ENCODE assay signal across 28 cellular contexts in genomic region chr11:26960265-26960664, GRCh38. TPM values are rescaled to one million over a fixed set of nuclear protein-coding genes. Genes with fewer than 3 reads are reported as not detected.
A peak's percentile ranks its signal among the peaks of the same experiment; 100 is the strongest.
DNase-seq lines count a peak whose midpoint lies in the region; ATAC-seq and TF ChIP-seq lines count a peak whose summit lies in the region.
"Had no signal": no experiment of that assay in that cellular context is flagged by ENCODE, and none has a peak within 500 bp of the region (broad histone marks: within the 10 kb centered on the region; RNA-seq: fewer than 3 reads in every experiment).

No MANE protein-coding gene starts in this region.

- H3K27me3 Mint-ChIP-seq in T-helper 17 cell = no peaks in the 10 kb centered on the region
- H3K27me3 Mint-ChIP-seq: activated CD4-positive, alpha-beta memory T cell treated with anti-CD3 and anti-CD28 coated beads, Interleukin-2, amount 10 ng/mL, durations not matched to agents 7 days and 5 days; activated naive CD8-positive, alpha-beta T cell treated with anti-CD3 and anti-CD28 coated beads for 36 hours; memory B cell; progenitor cell of endocrine pancreas had no signal

- no peak for TF ChIP-seq CTCF in brain microvascular endothelial cell (IDR thresholded peaks at IDR 0.05; ENCODE audit: low read depth, low read length, missing control alignments)
- no peak for TF ChIP-seq CTCF in fibroblast of pulmonary artery (IDR thresholded peaks at IDR 0.05; ENCODE audit: low read length, missing control alignments)

- in situ Hi-C loops in brain microvascular endothelial cell (cut with HindIII; ENCODE audit: low pct_ligation_motif_present, low sequenced_read_pairs) = no loop called here

- peak; percentile 47 for DNase-seq in A172 (ENCODE audit: low spot score)
- peak; percentile 86 for DNase-seq in HCEC 1CT
- peak; percentile 62 for DNase-seq in brain microvascular endothelial cell
- DNase-seq in fibroblast of pulmonary artery (ENCODE audit: low read depth) = peak; percentile 29
- DNase-seq in DMS114 treated with DMSO at 0.1 percent for 48 hours (lab: John Stamatoyannopoulos, UW; ENCODE audit: unreplicated experiment) = no peak
- DNase-seq in T-helper 17 cell = no peak
- DNase-seq: activated CD4-positive, alpha-beta memory T cell treated with anti-CD3 and anti-CD28 coated beads, Interleukin-2, amount 10 ng/mL, durations not matched to agents 7 days and 5 days; activated CD4-positive, CD25-positive, alpha-beta regulatory T cell; activated naive CD8-positive, alpha-beta T cell treated with anti-CD3 and anti-CD28 coated beads for 36 hours; BE2C; DMS53; effector memory CD4-positive, alpha-beta T cell; esophagus squamous epithelium; left colon; NCI-H1048; NCI-H1930; NCI-H774; Right ventricle myocardium superior; stimulated activated CD8-positive, alpha-beta memory T cell treated with anti-CD3 and anti-CD28 coated beads, Interleukin-4, amount 100 ng/mL, for 48 hours; upper lobe of right lung had no signal

- H3K4me3 ChIP-seq in brain microvascular endothelial cell (ENCODE audit: low read depth, low read length) (no peak overlapping the region), fibroblast of pulmonary artery (replicated peaks; ENCODE audit: low read depth, low read length) (no peak overlapping the region)
- H3K4me3 ChIP-seq: esophagus squamous epithelium, HAP-1, neural progenitor cell, upper lobe of right lung had no signal

- H3K36me3 ChIP-seq in brain microvascular endothelial cell (replicated peaks) = no peaks in the 10 kb centered on the region
- H3K36me3 ChIP-seq: BE2C, esophagus squamous epithelium, HAP-1, neural progenitor cell, upper lobe of right lung had no signal

- H3K36me3 Mint-ChIP-seq in T-helper 17 cell (ENCODE audit: low read depth) = no peaks in the 10 kb centered on the region
- H3K36me3 Mint-ChIP-seq: activated naive CD8-positive, alpha-beta T cell treated with anti-CD3 and anti-CD28 coated beads for 36 hours; memory B cell; neural progenitor cell had no signal

- no peak overlapping the region for H3K27ac Mint-ChIP-seq in T-helper 17 cell
- H3K27ac Mint-ChIP-seq: activated CD4-positive, alpha-beta memory T cell treated with anti-CD3 and anti-CD28 coated beads, Interleukin-2, amount 10 ng/mL, durations not matched to agents 7 days and 5 days; activated naive CD8-positive, alpha-beta T cell treated with anti-CD3 and anti-CD28 coated beads for 36 hours; memory B cell; neural progenitor cell; progenitor cell of endocrine pancreas had no signal

- H3K27ac ChIP-seq in brain microvascular endothelial cell = no peak overlapping the region
- H3K27ac ChIP-seq: HL-60, neural progenitor cell, upper lobe of right lung had no signal

- ATAC-seq in GM19397 (IDR thresholded peaks at IDR 0.05; ENCODE audit: unreplicated experiment) (no peak), T-helper 17 cell (no peak), GM21576 (IDR thresholded peaks at IDR 0.05; ENCODE audit: unreplicated experiment) (no peak)
- ATAC-seq: HepG2, left colon, upper lobe of right lung had no signal

- H3K9me3 ChIP-seq in T-helper 17 cell (ENCODE audit: control insufficient read depth, low read length, poor library complexity, severe bottlenecking) = no peaks in the 10 kb centered on the region
- H3K9me3 ChIP-seq: BE2C, esophagus squamous epithelium, HAP-1, upper lobe of right lung had no signal

- no peak overlapping the region for H3K4me3 Mint-ChIP-seq in T-helper 17 cell
- H3K4me3 Mint-ChIP-seq: activated CD4-positive, alpha-beta memory T cell treated with anti-CD3 and anti-CD28 coated beads, Interleukin-2, amount 10 ng/mL, durations not matched to agents 7 days and 5 days; activated naive CD8-positive, alpha-beta T cell treated with anti-CD3 and anti-CD28 coated beads for 36 hours; memory B cell; neural progenitor cell had no signal

- no peaks in the 10 kb centered on the region for H3K27me3 ChIP-seq in brain microvascular endothelial cell (replicated peaks)
- H3K27me3 ChIP-seq: BE2C, esophagus squamous epithelium, neural progenitor cell, upper lobe of right lung had no signal

- H3K4me1 Mint-ChIP-seq in T-helper 17 cell = no peaks in the 10 kb centered on the region
- H3K4me1 Mint-ChIP-seq: activated CD4-positive, alpha-beta memory T cell treated with anti-CD3 and anti-CD28 coated beads, Interleukin-2, amount 10 ng/mL, durations not matched to agents 7 days and 5 days; activated naive CD8-positive, alpha-beta T cell treated with anti-CD3 and anti-CD28 coated beads for 36 hours; memory B cell; neural progenitor cell had no signal

RNA-seq across cellular contexts. Expression of gene FIBIN, which starts 33.6 kb away (rescaled TPM):
- total RNA-seq in A172 (2014; rRNA removed; shearing (Covaris generic)) = not detected in 2 replicates
- total RNA-seq in T-helper 17 cell = not detected
- total RNA-seq: activated CD4-positive, alpha-beta memory T cell treated with anti-CD3 and anti-CD28 coated beads, Interleukin-2, amount 10 ng/mL, durations not matched to agents 7 days and 5 days; activated naive CD8-positive, alpha-beta T cell treated with anti-CD3 and anti-CD28 coated beads for 36 hours; HepG2 had no signal

Comparison
In these comparisons a context has a peak if more than half of its experiments do, and no peak if none do; other contexts are left out.
1. DNase-seq: peak in A172 (single experiment), HCEC 1CT (single experiment), brain microvascular endothelial cell (single experiment) and fibroblast of pulmonary artery (single experiment); none in DMS114 treated with DMSO at 0.1 percent for 48 hours (single experiment) and T-helper 17 cell (0 of 3).